14 cellular contexts compared by ENCODE assay signal in the genomic region with DNA sequence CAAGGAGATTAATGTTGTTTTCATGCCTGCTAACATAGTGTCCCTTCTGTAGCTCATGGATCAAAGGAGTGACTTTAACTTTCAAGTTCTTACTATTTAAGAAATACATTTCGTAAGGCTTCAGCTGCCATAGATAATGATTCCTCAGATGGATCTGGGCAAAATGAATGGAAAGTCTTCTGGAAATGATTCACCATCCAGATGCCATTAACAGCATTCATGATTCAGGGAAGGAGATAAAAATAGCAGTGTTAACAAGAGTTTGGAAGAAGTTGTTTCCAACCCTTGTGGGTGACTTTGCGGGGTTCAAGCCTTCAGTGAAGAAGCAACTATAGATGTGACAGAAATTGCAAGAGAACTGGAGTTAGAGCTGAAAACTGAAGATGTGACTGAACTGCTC. TPM values are rescaled to one million over a fixed set of nuclear protein-coding genes. Genes with fewer than 3 reads are reported as not detected.
DNase-seq lines count a peak whose midpoint lies in the region; ATAC-seq and TF ChIP-seq lines count a peak whose summit lies in the region.
"Had no signal": no experiment of that assay in that cellular context is flagged by ENCODE, and none has a peak within 500 bp of the region (broad histone marks: within the 10 kb centered on the region; RNA-seq: fewer than 3 reads in every experiment).

No MANE protein-coding gene starts in this region.

- peak overlapping the region; percentile 47 for H3K27ac Mint-ChIP-seq in T-helper 17 cell

- peaks cover 0 to 5% (median 0%) of the 10 kb centered on the region in 3 donors for H3K36me3 ChIP-seq in tibial nerve

- no peaks in the 10 kb centered on the region for H3K27me3 ChIP-seq in tibial nerve
- H3K27me3 ChIP-seq: MG63 had no signal

- TF ChIP-seq POLR2A in tibial nerve (IDR thresholded peaks at IDR 0.05): no peak

- no peak for TF ChIP-seq CTCF in tibial nerve (IDR thresholded peaks at IDR 0.05)

- in situ Hi-C loops in ACHN (cut with HindIII; ENCODE audit: low pct_ligation_motif_present, low pct_unique_long_range_greater_than_20kb, low sequenced_read_pairs): no loop called here

- H3K4me1 Mint-ChIP-seq in T-helper 17 cell: peaks cover 23% of the 10 kb centered on the region

- no peaks in the 10 kb centered on the region for H3K27me3 Mint-ChIP-seq in T-helper 17 cell

- H3K27ac ChIP-seq in tibial nerve: no peak overlapping the region

- ATAC-seq in T-helper 17 cell: no peak

- H3K4me1 ChIP-seq in tibial nerve: no peaks in the 10 kb centered on the region

- no peak overlapping the region for H3K4me3 ChIP-seq in tibial nerve
- H3K4me3 ChIP-seq: MG63 had no signal

- no peaks in the 10 kb centered on the region for H3K9me3 ChIP-seq in T-helper 17 cell (ENCODE audit: control insufficient read depth, low read length, poor library complexity, severe bottlenecking)
- H3K9me3 ChIP-seq in tibial nerve: no peaks in the 10 kb centered on the region
- H3K9me3 ChIP-seq: MG63 had no signal

- no peak overlapping the region for H3K4me3 Mint-ChIP-seq in T-helper 17 cell

- 80 to 84% methylated on average over 2 of the region's 2 CpGs for WGBS in tibial nerve, 2 donors

- DNase-seq in ACHN (peak; percentile 33), EL (peak; percentile 65), T-helper 17 cell (no peak), foreskin melanocyte (peak; percentile 88), amygdala (lab: John Stamatoyannopoulos, UW) (no peak), NCI-H2196 (lab: John Stamatoyannopoulos, UW; ENCODE audit: unreplicated experiment) (no peak), NCI-H1930 (lab: John Stamatoyannopoulos, UW) (no peak), tibial nerve (ENCODE audit: low spot score in 2 of 2) (no peak)
- DNase-seq: cerebellar nuclear complex; DMS79; MG63; midbrain; NCI-H774; stimulated activated CD8-positive, alpha-beta memory T cell treated with anti-CD3 and anti-CD28 coated beads, Interleukin-4, amount 100 ng/mL, for 48 hours had no signal

- peaks cover 5% of the 10 kb centered on the region for H3K36me3 Mint-ChIP-seq in T-helper 17 cell (ENCODE audit: low read depth)

- no peak for TF ChIP-seq EP300 in tibial nerve (IDR thresholded peaks at IDR 0.05)

RNA-seq across cellular contexts. Expression of a gene that starts 17.0 kb away (rescaled TPM):
- total RNA-seq in T-helper 17 cell: 10 to 100 TPM; 15.3 to 19.8 TPM
- 10 to 100 TPM in 3 of 4 donors, 1 to 10 TPM in 1; 8.0 to 15.9 (median 14.2) TPM for total RNA-seq in tibial nerve

Comparison
In these comparisons a context has a peak if more than half of its experiments do, and no peak if none do; other contexts are left out.
1. DNase-seq: peak in ACHN (single experiment), EL (single experiment) and foreskin melanocyte (single experiment); none in T-helper 17 cell (0 of 3), amygdala (0 of 56), NCI-H2196 (single experiment), NCI-H1930 (0 of 2) and tibial nerve (0 of 2).